ENCODE assay signal across 9 cellular contexts in genomic region chr7:100243385-100243784, GRCh38. TPM values are rescaled to one million over a fixed set of nuclear protein-coding genes. Genes with fewer than 3 reads are reported as not detected.
A peak's percentile ranks its signal among the peaks of the same experiment; 100 is the strongest.
DNase-seq lines count a peak whose midpoint lies in the region; ATAC-seq and TF ChIP-seq lines count a peak whose summit lies in the region.
"Not testable (repeated sequence)": the region's sequence is repeated elsewhere in the genome, so short reads cannot be mapped to it uniquely, and the experiment has no call there.
"Had no signal": no experiment of that assay in that cellular context is flagged by ENCODE, and none has a peak within 500 bp of the region (broad histone marks: within the 10 kb centered on the region; RNA-seq: fewer than 3 reads in every experiment).

No MANE protein-coding gene starts in this region.

- in situ Hi-C loops in GM13977 (cut with MboI; ENCODE audit: low pct_unique_long_range_greater_than_20kb, low sequenced_read_pairs, unreplicated experiment), result not testable (repeated sequence)

- not testable (repeated sequence) for H3K27me3 ChIP-seq in SK-N-SH (ENCODE audit: insufficient read depth)

- POLR2A ChIA-PET in SK-N-SH (lab: Yijun Ruan, JAX); activated naive CD8-positive, alpha-beta T cell treated with anti-CD3 and anti-CD28 coated beads, Interleukin-2, amount 10 ng/mL, durations not matched to agents 7 days and 5 days (lab: Charles Lee): not testable (repeated sequence)

- CTCF ChIA-PET in SK-N-SH (lab: Yijun Ruan, JAX), result not testable (repeated sequence)

- H2AFZ ChIP-seq in SK-N-SH (ENCODE audit: low read depth), result not testable (repeated sequence)

- H3K4me3 ChIP-seq in SK-N-SH (ENCODE audit: low read depth in 2 of 2, low read length in 1 of 2), result not testable (repeated sequence)

- not testable (repeated sequence) for H3K36me3 ChIP-seq in SK-N-SH (replicated peaks in 1 of 2; ENCODE audit: control insufficient read depth in 1 of 2, insufficient read depth in 2 of 2, low read length in 1 of 2)

- H3K36me3 Mint-ChIP-seq in activated naive CD8-positive, alpha-beta T cell treated with anti-CD3 and anti-CD28 coated beads, Interleukin-2, amount 10 ng/mL, durations not matched to agents 7 days and 5 days; glutamatergic neuron (ENCODE audit: unreplicated experiment): not testable (repeated sequence)

- TF ChIP-seq EP300 in SK-N-SH (IDR thresholded peaks at IDR 0.05; ENCODE audit: borderline replicate concordance in 1 of 2, low read depth in 1 of 2, low read length in 1 of 2), result not testable (repeated sequence)

- DNase-seq in GM13977 (ENCODE audit: low spot score), result peak; percentile 85
- DNase-seq in SK-N-SH, result peak; percentile 11
- peak; percentile 81 for DNase-seq in activated CD8-positive, alpha-beta memory T cell treated with anti-CD3 and anti-CD28 coated beads for 24 hours
- DNase-seq in activated naive CD8-positive, alpha-beta T cell treated with anti-CD3 and anti-CD28 coated beads, Interleukin-2, amount 10 ng/mL, durations not matched to agents 7 days and 5 days; glutamatergic neuron: not testable (repeated sequence)
- peak; percentile 44 for DNase-seq in stimulated activated CD4-positive, alpha-beta T cell treated with anti-CD3 and anti-CD28 coated beads, Interleukin-12 subunit alpha, Interleukin-12 subunit beta, amount 100 ng/mL, for 4 hours

- not testable (repeated sequence) for H3F3A ChIP-seq in SK-N-SH (replicated peaks; ENCODE audit: insufficient read depth)

- H3K9me3 Mint-ChIP-seq in activated naive CD8-positive, alpha-beta T cell treated with anti-CD3 and anti-CD28 coated beads, Interleukin-2, amount 10 ng/mL, durations not matched to agents 7 days and 5 days; glutamatergic neuron (ENCODE audit: unreplicated experiment): not testable (repeated sequence)

- not testable (repeated sequence) for H3K4me2 ChIP-seq in SK-N-SH

- peaks cover 19% of the 10 kb centered on the region for H3K4me1 Mint-ChIP-seq in activated naive CD8-positive, alpha-beta T cell treated with anti-CD3 and anti-CD28 coated beads, Interleukin-2, amount 10 ng/mL, durations not matched to agents 7 days and 5 days
- H3K4me1 Mint-ChIP-seq in glutamatergic neuron (ENCODE audit: low read depth, unreplicated experiment), result peaks cover 17% of the 10 kb centered on the region

- peak overlapping the region; percentile 49 for H3K27ac Mint-ChIP-seq in activated naive CD8-positive, alpha-beta T cell treated with anti-CD3 and anti-CD28 coated beads, Interleukin-2, amount 10 ng/mL, durations not matched to agents 7 days and 5 days
- peak overlapping the region; percentile 48 for H3K27ac Mint-ChIP-seq in glutamatergic neuron (ENCODE audit: unreplicated experiment)

- not testable (repeated sequence) for H3K27me3 Mint-ChIP-seq in activated naive CD8-positive, alpha-beta T cell treated with anti-CD3 and anti-CD28 coated beads, Interleukin-2, amount 10 ng/mL, durations not matched to agents 7 days and 5 days; glutamatergic neuron (ENCODE audit: unreplicated experiment)

- not testable (repeated sequence) for TF ChIP-seq CTCF in GM13977 (IDR thresholded peaks at IDR 0.05; ENCODE audit: extremely low read depth, insufficient read depth, missing control alignments); SK-N-SH (IDR thresholded peaks at IDR 0.05); glutamatergic neuron (IDR thresholded peaks at IDR 0.05; ENCODE audit: partially characterized antibody, unreplicated experiment)

- H3K9ac ChIP-seq in SK-N-SH, result not testable (repeated sequence)

- ATAC-seq in HG03432 (IDR thresholded peaks at IDR 0.05; ENCODE audit: unreplicated experiment), result peak; percentile 66
- peak; percentile 48 for ATAC-seq in activated naive CD8-positive, alpha-beta T cell treated with anti-CD3 and anti-CD28 coated beads, Interleukin-2, amount 10 ng/mL, durations not matched to agents 7 days and 5 days (ENCODE audit: low read depth)

- H3K4me3 Mint-ChIP-seq in activated naive CD8-positive, alpha-beta T cell treated with anti-CD3 and anti-CD28 coated beads, Interleukin-2, amount 10 ng/mL, durations not matched to agents 7 days and 5 days, result peak overlapping the region; percentile 29
- H3K4me3 Mint-ChIP-seq in glutamatergic neuron (ENCODE audit: unreplicated experiment), result not testable (repeated sequence)

- H3K27ac ChIP-seq in SK-N-SH (ENCODE audit: low read depth in 2 of 2, low read length in 1 of 2), result not testable (repeated sequence)
- H3K27ac ChIP-seq in temporal lobe (ENCODE audit: low read depth, low read length), result peak overlapping the region; percentile 61

- TF ChIP-seq RAD21 in SK-N-SH (IDR thresholded peaks at IDR 0.05; ENCODE audit: low read length), result not testable (repeated sequence)

- not testable (repeated sequence) for H3K9me2 ChIP-seq in SK-N-SH

- not testable (repeated sequence) for H3K9me3 ChIP-seq in SK-N-SH

- H3K79me2 ChIP-seq in SK-N-SH (ENCODE audit: insufficient read depth), result peaks cover 16% of the 10 kb centered on the region; the same call in 1 of the 2 replicates

- WGBS in SK-N-SH (ENCODE audit: low lambda C conversion rate), result 79% methylated on average over 12 of the region's 12 CpGs

- H4K20me1 ChIP-seq in SK-N-SH (ENCODE audit: insufficient read depth), result peaks cover 31% of the 10 kb centered on the region

- H3K4me1 ChIP-seq in SK-N-SH (ENCODE audit: control insufficient read depth in 1 of 2, insufficient read depth in 2 of 2, low read depth in 1 of 2, low read length in 1 of 2), result not testable (repeated sequence)

RNA-seq across cellular contexts. Expression of gene PVRIG, which starts 23.6 kb away (rescaled TPM):
- not detected in 2 replicates for polyA plus RNA-seq in SK-N-SH (2012; rRNA removed)
- not detected in 2 replicates for polyA plus RNA-seq in SK-N-SH (2012; cell fraction: cytosol; rRNA removed)
- not detected in 2 replicates for polyA plus RNA-seq in SK-N-SH (2012; cell fraction: nucleus; rRNA removed)
- total RNA-seq in activated naive CD8-positive, alpha-beta T cell treated with anti-CD3 and anti-CD28 coated beads, Interleukin-2, amount 10 ng/mL, durations not matched to agents 7 days and 5 days, result 10 to 100 TPM; 86.1 to 86.2 TPM
- not detected for total RNA-seq in glutamatergic neuron (ENCODE audit: unreplicated experiment)
- not detected for total RNA-seq in temporal lobe
- total RNA-seq: cardiac septum had no signal

Comparison
In these comparisons a context has a peak if more than half of its experiments do, and no peak if none do; other contexts are left out.
1. RNA of gene PVRIG, which starts 23.6 kb away (total RNA-seq): 86.1 to 86.2 TPM in activated naive CD8-positive, alpha-beta T cell treated with anti-CD3 and anti-CD28 coated beads, Interleukin-2, amount 10 ng/mL, durations not matched to agents 7 days and 5 days; not detected in glutamatergic neuron (single experiment) and not detected in temporal lobe (single experiment); every median in the first group is over 10 times any median in the second.